Comparison of ENCODE assay signal across 8 cellular contexts in the genomic region with DNA sequence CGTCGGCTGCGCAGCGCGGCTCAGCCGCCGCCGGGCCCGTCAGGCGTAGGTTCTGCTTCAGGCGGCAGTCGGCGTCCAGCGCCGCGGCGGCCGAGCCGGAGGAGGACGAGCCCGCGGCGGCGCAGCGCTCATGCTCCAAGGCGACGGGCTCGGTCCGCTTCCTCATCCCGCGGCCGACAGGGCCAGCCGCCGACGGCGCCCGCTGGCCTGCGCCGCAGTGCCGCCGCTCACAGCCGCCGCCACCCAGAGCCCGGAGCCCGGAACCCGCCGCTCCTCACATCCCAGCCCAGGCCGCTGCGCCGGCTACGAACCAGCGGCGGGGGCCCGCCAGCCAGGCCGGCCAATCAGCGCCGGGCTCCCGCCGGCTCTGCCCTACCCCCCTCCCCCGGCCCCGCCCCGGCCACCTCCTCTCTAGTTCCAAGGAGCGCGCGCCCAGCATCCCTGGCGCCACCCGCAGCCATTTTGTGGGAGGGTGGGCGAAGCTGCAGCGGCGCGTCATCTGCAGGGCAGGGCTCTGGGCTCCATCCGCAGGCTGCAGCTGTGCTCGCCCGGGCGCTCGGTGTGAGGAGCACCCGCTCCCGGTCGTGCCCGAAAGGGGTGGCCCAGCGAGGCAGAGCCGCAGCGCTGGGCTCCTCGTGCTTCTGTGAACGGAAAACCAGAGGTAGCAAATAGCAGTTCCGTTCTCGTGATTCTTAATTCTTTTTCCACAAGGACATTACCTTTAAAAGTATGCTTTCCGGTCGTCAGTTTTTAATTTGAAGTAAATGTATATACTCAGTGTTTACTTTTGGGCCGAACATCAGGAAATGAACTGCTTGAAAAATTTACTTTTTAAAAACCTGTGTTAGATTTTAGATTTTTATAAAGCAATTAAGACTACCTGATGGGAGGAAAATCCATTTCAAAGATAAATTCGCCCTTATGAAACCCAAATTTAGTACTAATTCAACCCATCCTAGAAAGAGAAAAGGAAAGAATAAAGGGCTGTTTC. TPM values are rescaled to one million over a fixed set of nuclear protein-coding genes. Genes with fewer than 3 reads are reported as not detected.
DNase-seq lines count a peak whose midpoint lies in the region; ATAC-seq and TF ChIP-seq lines count a peak whose summit lies in the region.

A gene (minus strand): TSS at position 298 of the 991 bp plus-strand sequence. CDS start 132 bp downstream, at position 166.

- no peaks in the 10 kb centered on the region for H3K27me3 ChIP-seq in OCI-LY1 (ENCODE audit: insufficient read depth, low read length)

- no peaks in the 10 kb centered on the region for H4K20me1 ChIP-seq in OCI-LY1 (ENCODE audit: insufficient read depth, low read length)

- peak within 1 kb of the TSS; percentile 94 for H3K4me3 Mint-ChIP-seq in endothelial cell (ENCODE audit: unreplicated experiment)
- H3K4me3 Mint-ChIP-seq in mesothelial cell of epicardium: peak within 1 kb of the TSS; percentile 84

- H3K27ac Mint-ChIP-seq in endothelial cell (ENCODE audit: unreplicated experiment) (peak within 1 kb of the TSS; percentile 83), mesothelial cell of epicardium (peak within 1 kb of the TSS; percentile 97)

- H3K9ac ChIP-seq in OCI-LY1 (ENCODE audit: low read length): peak within 1 kb of the TSS; percentile 99

- peaks cover 10% of the 10 kb centered on the region for H3K27me3 Mint-ChIP-seq in endothelial cell (ENCODE audit: unreplicated experiment)
- no peaks in the 10 kb centered on the region for H3K27me3 Mint-ChIP-seq in mesothelial cell of epicardium (ENCODE audit: low read depth)

- H2AFZ ChIP-seq in OCI-LY1 (ENCODE audit: low read length): peak within 1 kb of the TSS; percentile 56

- H3K9me2 ChIP-seq in OCI-LY1 (ENCODE audit: low read depth, low read length): no peaks in the 10 kb centered on the region

- 0 out of 2 replicates have a peak, but pooled peaks cover 5% of the 10 kb centered on the region for H3F3A ChIP-seq in OCI-LY1 (ENCODE audit: insufficient read depth, low read length)

- H3K36me3 Mint-ChIP-seq in endothelial cell (ENCODE audit: low read depth, unreplicated experiment) (peaks cover 6% of the 10 kb centered on the region), mesothelial cell of epicardium (peaks cover 10% of the 10 kb centered on the region)

- H3K36me3 ChIP-seq in OCI-LY1 (ENCODE audit: insufficient read depth, low read length): no peaks in the 10 kb centered on the region; the same call in 1 of the 2 replicates

- peak within 1 kb of the TSS; percentile 100 for H3K4me3 ChIP-seq in OCI-LY1 (ENCODE audit: low read depth, low read length, poor library complexity, severe bottlenecking)

- no peaks in the 10 kb centered on the region for H3K9me3 ChIP-seq in OCI-LY1 (ENCODE audit: low read length)

- DNase-seq in DMS 273 (lab: John Stamatoyannopoulos, UW; ENCODE audit: unreplicated experiment) (peak; percentile 98), HuH-7 (ENCODE audit: low spot score) (peak; percentile 98), endothelial cell (ENCODE audit: low spot score) (peak; percentile 96), mesothelial cell of epicardium (ENCODE audit: low spot score in 2 of 2, unreplicated experiment in 2 of 2) (peak; percentile 90 to 94)
- peak; percentile 94 for DNase-seq in activated CD8-positive, alpha-beta memory T cell treated with anti-CD3 and anti-CD28 coated beads, Interleukin-2, amount 50 U/mL, for 4 hours
- peak; percentile 87 to 89 for DNase-seq in stimulated activated CD8-positive, alpha-beta memory T cell treated with anti-CD3 and anti-CD28 coated beads, Interleukin-15, amount 100 ng/mL, for 4 hours (ENCODE audit: low read depth in 2 of 2)

- H3K4me2 ChIP-seq in OCI-LY1 (ENCODE audit: low read length): peak within 1 kb of the TSS; percentile 84

- peaks cover 31% of the 10 kb centered on the region for H3K4me1 ChIP-seq in OCI-LY1 (ENCODE audit: insufficient read depth, low read length, severe bottlenecking)

- H3K9me3 Mint-ChIP-seq in endothelial cell (ENCODE audit: unreplicated experiment): no peaks in the 10 kb centered on the region
- H3K9me3 Mint-ChIP-seq in mesothelial cell of epicardium: no peaks in the 10 kb centered on the region

- H3K79me2 ChIP-seq in OCI-LY1 (ENCODE audit: insufficient read depth, low read length): peaks cover 22% of the 10 kb centered on the region

- TF ChIP-seq CTCF in OCI-LY1 (IDR thresholded peaks at IDR 0.05; ENCODE audit: low read length) (no peak), endothelial cell (IDR thresholded peaks at IDR 0.05; ENCODE audit: unreplicated experiment) (no peak), mesothelial cell of epicardium (IDR thresholded peaks at IDR 0.05; ENCODE audit: unreplicated experiment) (no peak)

- H3K4me1 Mint-ChIP-seq in endothelial cell (ENCODE audit: unreplicated experiment): peaks cover 9% of the 10 kb centered on the region
- peaks cover 12% of the 10 kb centered on the region for H3K4me1 Mint-ChIP-seq in mesothelial cell of epicardium

- peak; percentile 91 for ATAC-seq in GM21526 (IDR thresholded peaks at IDR 0.05; ENCODE audit: low FRiP score, unreplicated experiment)

- H3K27ac ChIP-seq in OCI-LY1 (ENCODE audit: low read depth, low read length, poor library complexity, severe bottlenecking): peak within 1 kb of the TSS; percentile 76

RNA-seq across cellular contexts. Expression of the gene that starts here (rescaled TPM):
- 28.0 TPM for total RNA-seq in endothelial cell (ENCODE audit: unreplicated experiment)
- 47.1 to 58.0 TPM (median 51.7 TPM) in 3 replicates for total RNA-seq in mesothelial cell of epicardium

Comparison
In these comparisons a context has a peak if more than half of its experiments do, and no peak if none do; other contexts are left out.
1. Peak in every context shown above with its lines: DNase-seq, ATAC-seq, H3K4me3 ChIP-seq and H3K27ac ChIP-seq.